In the genomic region with DNA sequence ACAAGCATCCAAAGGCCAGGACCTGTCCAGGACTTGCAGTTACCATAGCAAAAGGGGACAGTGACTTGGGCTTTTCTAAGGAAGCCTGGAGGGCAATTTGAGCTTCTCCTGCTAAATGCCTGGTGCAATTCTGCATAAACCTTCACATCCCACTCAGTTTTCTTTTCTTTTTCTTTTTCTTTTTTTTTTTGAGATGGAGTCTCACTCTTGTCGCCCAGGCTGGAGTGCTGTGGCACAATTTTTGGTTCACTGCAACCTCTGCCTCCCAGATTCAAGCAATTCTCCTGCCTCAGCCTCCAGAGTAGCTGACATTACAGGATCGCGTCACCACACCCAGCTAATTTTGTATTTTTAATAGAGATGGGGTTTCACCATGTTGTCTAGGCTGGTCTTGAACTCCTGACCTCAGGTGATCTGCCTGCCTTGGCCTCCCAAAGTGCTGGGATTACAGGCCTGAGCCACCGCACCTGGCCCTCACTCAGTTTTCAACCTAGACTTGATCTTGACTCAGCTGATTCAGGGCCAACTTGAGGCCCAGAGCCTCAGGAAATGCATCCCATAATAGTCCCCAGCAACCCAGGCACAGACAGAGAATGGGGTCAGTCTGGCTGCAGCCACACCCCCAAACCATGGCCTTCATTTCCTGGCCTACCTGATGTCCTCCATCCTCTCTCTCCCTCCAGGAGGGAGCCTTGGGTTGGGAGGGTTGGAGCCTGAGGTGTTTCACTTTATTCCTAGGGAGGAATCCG, we compare ENCODE assay signal across 1 cellular context.
TF ChIP-seq lines count a peak whose summit lies in the region.

No MANE protein-coding gene starts in this region.

TF ChIP-seq in HepG2, 621 proteins besides CTCF, POLR2A, EP300 and RAD21:
- TF ChIP-seq TP53 (CRISPR knock-in tag; conservative IDR thresholded peaks at IDR 0.05) (0 out of 2 replicates have a peak, but pooled peaks have one; percentile 19), KMT2A (CRISPR knock-in tag; IDR thresholded peaks at IDR 0.05) (0 out of 2 replicates have a peak, but pooled peaks have one; percentile 3), ZGPAT (CRISPR knock-in tag; IDR thresholded peaks at IDR 0.05) (0 out of 2 replicates have a peak, but pooled peaks have one; percentile 13), ZNF607 (CRISPR knock-in tag; IDR thresholded peaks at IDR 0.05; ENCODE audit: borderline replicate concordance) (0 out of 2 replicates have a peak, but pooled peaks have one; percentile 34), ZNF564 (CRISPR knock-in tag; IDR thresholded peaks at IDR 0.05) (0 out of 2 replicates have a peak, but pooled peaks have one; percentile 55), MTF1 (CRISPR knock-in tag; IDR thresholded peaks at IDR 0.05) (0 out of 2 replicates have a peak, but pooled peaks have one; percentile 11), ZBTB7B (CRISPR knock-in tag; IDR thresholded peaks at IDR 0.05) (peak; percentile 8; the same call in 1 of the 2 replicates), ZFY (CRISPR knock-in tag; IDR thresholded peaks at IDR 0.05) (peak; percentile 14; the same call in 1 of the 2 replicates), BRD4 (CRISPR knock-in tag; IDR thresholded peaks at IDR 0.05) (0 out of 2 replicates have a peak, but pooled peaks have one; percentile 19), ZNF276 (CRISPR knock-in tag; IDR thresholded peaks at IDR 0.05; ENCODE audit: low read depth) (0 out of 2 replicates have a peak, but pooled peaks have one; percentile 8), ZBTB10 (CRISPR knock-in tag; IDR thresholded peaks at IDR 0.05; ENCODE audit: borderline replicate concordance) (0 out of 2 replicates have a peak, but pooled peaks have one; percentile 3), IRF2 (CRISPR knock-in tag; IDR thresholded peaks at IDR 0.05) (0 out of 2 replicates have a peak, but pooled peaks have one; percentile 7), ZNF746 (CRISPR knock-in tag; IDR thresholded peaks at IDR 0.05) (0 out of 2 replicates have a peak, but pooled peaks have one; percentile 14), ZNF333 (CRISPR knock-in tag; IDR thresholded peaks at IDR 0.05; ENCODE audit: borderline replicate concordance) (peak; percentile 21; the same call in 1 of the 2 replicates), PHF20 (CRISPR knock-in tag; IDR thresholded peaks at IDR 0.05) (0 out of 2 replicates have a peak, but pooled peaks have one; percentile 17), AKAP8 (CRISPR knock-in tag; IDR thresholded peaks at IDR 0.05) (0 out of 2 replicates have a peak, but pooled peaks have one; percentile 42), ZNF501 (CRISPR knock-in tag; IDR thresholded peaks at IDR 0.05) (0 out of 2 replicates have a peak, but pooled peaks have one; percentile 21), MEF2D (CRISPR knock-in tag; IDR thresholded peaks at IDR 0.05) (0 out of 2 replicates have a peak, but pooled peaks have one; percentile 4), ZNF605 (CRISPR knock-in tag; IDR thresholded peaks at IDR 0.05) (peak; percentile 36; the same call in 1 of the 2 replicates), TMF1 (CRISPR knock-in tag; IDR thresholded peaks at IDR 0.05; ENCODE audit: low read depth) (0 out of 2 replicates have a peak, but pooled peaks have one; percentile 39), CHD4 (IDR thresholded peaks at IDR 0.05; ENCODE audit: borderline replicate concordance, low read length) (peak; percentile 8; the same call in 1 of the 2 replicates), ZNF274 (CRISPR knock-in tag; IDR thresholded peaks at IDR 0.05) (0 out of 2 replicates have a peak, but pooled peaks have one; percentile 0)
- TF ChIP-seq, protein P1, sequence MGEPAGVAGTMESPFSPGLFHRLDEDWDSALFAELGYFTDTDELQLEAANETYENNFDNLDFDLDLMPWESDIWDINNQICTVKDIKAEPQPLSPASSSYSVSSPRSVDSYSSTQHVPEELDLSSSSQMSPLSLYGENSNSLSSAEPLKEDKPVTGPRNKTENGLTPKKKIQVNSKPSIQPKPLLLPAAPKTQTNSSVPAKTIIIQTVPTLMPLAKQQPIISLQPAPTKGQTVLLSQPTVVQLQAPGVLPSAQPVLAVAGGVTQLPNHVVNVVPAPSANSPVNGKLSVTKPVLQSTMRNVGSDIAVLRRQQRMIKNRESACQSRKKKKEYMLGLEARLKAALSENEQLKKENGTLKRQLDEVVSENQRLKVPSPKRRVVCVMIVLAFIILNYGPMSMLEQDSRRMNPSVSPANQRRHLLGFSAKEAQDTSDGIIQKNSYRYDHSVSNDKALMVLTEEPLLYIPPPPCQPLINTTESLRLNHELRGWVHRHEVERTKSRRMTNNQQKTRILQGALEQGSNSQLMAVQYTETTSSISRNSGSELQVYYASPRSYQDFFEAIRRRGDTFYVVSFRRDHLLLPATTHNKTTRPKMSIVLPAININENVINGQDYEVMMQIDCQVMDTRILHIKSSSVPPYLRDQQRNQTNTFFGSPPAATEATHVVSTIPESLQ (CRISPR knock-in tag; conservative IDR thresholded peaks at IDR 0.05): 0 out of 2 replicates have a peak, but pooled peaks have one; percentile 63
- TF ChIP-seq, protein P2, sequence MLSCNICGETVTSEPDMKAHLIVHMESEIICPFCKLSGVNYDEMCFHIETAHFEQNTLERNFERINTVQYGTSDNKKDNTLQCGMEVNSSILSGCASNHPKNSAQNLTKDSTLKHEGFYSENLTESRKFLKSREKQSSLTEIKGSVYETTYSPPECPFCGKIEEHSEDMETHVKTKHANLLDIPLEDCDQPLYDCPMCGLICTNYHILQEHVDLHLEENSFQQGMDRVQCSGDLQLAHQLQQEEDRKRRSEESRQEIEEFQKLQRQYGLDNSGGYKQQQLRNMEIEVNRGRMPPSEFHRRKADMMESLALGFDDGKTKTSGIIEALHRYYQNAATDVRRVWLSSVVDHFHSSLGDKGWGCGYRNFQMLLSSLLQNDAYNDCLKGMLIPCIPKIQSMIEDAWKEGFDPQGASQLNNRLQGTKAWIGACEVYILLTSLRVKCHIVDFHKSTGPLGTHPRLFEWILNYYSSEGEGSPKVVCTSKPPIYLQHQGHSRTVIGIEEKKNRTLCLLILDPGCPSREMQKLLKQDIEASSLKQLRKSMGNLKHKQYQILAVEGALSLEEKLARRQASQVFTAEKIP (CRISPR knock-in tag; IDR thresholded peaks at IDR 0.05; ENCODE audit: borderline replicate concordance): 0 out of 2 replicates have a peak, but pooled peaks have one; percentile 28
- TF ChIP-seq, protein P3, sequence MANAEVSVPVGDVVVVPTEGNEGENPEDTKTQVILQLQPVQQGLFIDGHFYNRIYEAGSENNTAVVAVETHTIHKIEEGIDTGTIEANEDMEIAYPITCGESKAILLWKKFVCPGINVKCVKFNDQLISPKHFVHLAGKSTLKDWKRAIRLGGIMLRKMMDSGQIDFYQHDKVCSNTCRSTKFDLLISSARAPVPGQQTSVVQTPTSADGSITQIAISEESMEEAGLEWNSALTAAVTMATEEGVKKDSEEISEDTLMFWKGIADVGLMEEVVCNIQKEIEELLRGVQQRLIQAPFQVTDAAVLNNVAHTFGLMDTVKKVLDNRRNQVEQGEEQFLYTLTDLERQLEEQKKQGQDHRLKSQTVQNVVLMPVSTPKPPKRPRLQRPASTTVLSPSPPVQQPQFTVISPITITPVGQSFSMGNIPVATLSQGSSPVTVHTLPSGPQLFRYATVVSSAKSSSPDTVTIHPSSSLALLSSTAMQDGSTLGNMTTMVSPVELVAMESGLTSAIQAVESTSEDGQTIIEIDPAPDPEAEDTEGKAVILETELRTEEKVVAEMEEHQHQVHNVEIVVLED (CRISPR knock-in tag; IDR thresholded peaks at IDR 0.05; ENCODE audit: borderline replicate concordance): 0 out of 2 replicates have a peak, but pooled peaks have one; percentile 27
- TF ChIP-seq, protein P4, sequence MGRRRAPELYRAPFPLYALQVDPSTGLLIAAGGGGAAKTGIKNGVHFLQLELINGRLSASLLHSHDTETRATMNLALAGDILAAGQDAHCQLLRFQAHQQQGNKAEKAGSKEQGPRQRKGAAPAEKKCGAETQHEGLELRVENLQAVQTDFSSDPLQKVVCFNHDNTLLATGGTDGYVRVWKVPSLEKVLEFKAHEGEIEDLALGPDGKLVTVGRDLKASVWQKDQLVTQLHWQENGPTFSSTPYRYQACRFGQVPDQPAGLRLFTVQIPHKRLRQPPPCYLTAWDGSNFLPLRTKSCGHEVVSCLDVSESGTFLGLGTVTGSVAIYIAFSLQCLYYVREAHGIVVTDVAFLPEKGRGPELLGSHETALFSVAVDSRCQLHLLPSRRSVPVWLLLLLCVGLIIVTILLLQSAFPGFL (CRISPR knock-in tag; IDR thresholded peaks at IDR 0.05): 0 out of 2 replicates have a peak, but pooled peaks have one; percentile 5
